Comparison of ENCODE assay signal across 13 cellular contexts in the genomic region with DNA sequence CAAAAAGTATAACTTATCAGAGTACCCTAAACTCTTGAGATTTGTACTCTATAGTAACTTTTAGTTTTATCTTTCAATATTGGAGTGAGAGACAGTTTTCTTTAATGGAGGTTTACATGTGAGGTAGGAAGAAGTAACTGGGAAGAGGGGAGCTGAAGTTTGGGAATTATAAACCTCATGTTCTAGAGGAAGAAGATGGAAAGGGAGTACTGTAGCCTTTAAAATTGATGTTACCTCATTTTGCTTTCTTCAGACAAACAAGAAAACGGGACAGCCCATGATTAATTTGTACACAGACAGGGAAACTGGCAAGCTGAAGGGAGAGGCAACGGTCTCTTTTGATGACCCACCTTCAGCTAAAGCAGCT. TPM values are rescaled to one million over a fixed set of nuclear protein-coding genes. Genes with fewer than 3 reads are reported as not detected.
DNase-seq lines count a peak whose midpoint lies in the region; ATAC-seq, FAIRE-seq and TF ChIP-seq lines count a peak whose summit lies in the region.
"Had no signal": no experiment of that assay in that cellular context is flagged by ENCODE, and none has a peak within 500 bp of the region (broad histone marks: within the 10 kb centered on the region; RNA-seq: fewer than 3 reads in every experiment).

No MANE protein-coding gene starts in this region.

- H3K9me3 Mint-ChIP-seq in central memory CD8-positive, alpha-beta T cell = no peaks in the 10 kb centered on the region
- H3K9me3 Mint-ChIP-seq: dendritic cell treated with granulocyte-macrophage colony-stimulating factor and Interleukin-4, amounts not matched to agents 40 ng/mL and 50 ng/mL, for 4 days had no signal

- no peak overlapping the region for H2AFZ ChIP-seq in HepG2 (ENCODE audit: low read length)

- H3K36me3 ChIP-seq in HepG2 (replicated peaks in 1 of 2; ENCODE audit: control insufficient read depth in 1 of 2, insufficient read depth in 2 of 2, low read length in 2 of 2) (peaks cover 57 to 99% of the 10 kb centered on the region in 2 experiments), right lobe of liver (peaks cover 31 to 99% (median 71%) of the 10 kb centered on the region in 4 donors)

- H3K79me2 ChIP-seq in HepG2 (ENCODE audit: insufficient read depth, low read length) = peaks cover 20% of the 10 kb centered on the region

- CTCF ChIA-PET in HepG2 (lab: Yijun Ruan, JAX; ENCODE audit: low intra/inter-chr PET ratio, low total read pairs) = no interaction called here

- FAIRE-seq in HepG2 (lab: Jason Lieb, UNC) = no peak
- FAIRE-seq: astrocyte, GM19239 had no signal

- H3K9me3 ChIP-seq in HepG2 (ENCODE audit: low read length) (no peaks in the 10 kb centered on the region), right lobe of liver (no peaks in the 10 kb centered on the region)
- H3K9me3 ChIP-seq: esophagus muscularis mucosa had no signal

- no peak for DNase-seq in HepG2 (ENCODE audit: low spot score)
- DNase-seq in right lobe of liver = no peak
- DNase-seq in central memory CD8-positive, alpha-beta T cell (ENCODE audit: low spot score in 2 of 2) = no peak
- DNase-seq: islet precursor cell, NCI-H446 treated with DMSO at 0.1 percent for 48 hours had no signal

- TF ChIP-seq RAD21 in HepG2 (CRISPR knock-in tag; IDR thresholded peaks at IDR 0.05) = no peak

- peaks cover 72% of the 10 kb centered on the region for H4K20me1 ChIP-seq in HepG2 (ENCODE audit: insufficient read depth, low read length)

- BruUV-seq in HepG2 (replicated peaks; lab: Mats Ljungman, UMichigan) = no TSS peak

- H3K4me1 Mint-ChIP-seq in central memory CD8-positive, alpha-beta T cell = peaks cover 89% of the 10 kb centered on the region

- TF ChIP-seq POLR2A in HepG2 (IDR thresholded peaks at IDR 0.05; ENCODE audit: insufficient read depth in 1 of 2, low read depth in 2 of 2, low read length in 2 of 2) (no peak; a peak in 1 of 4 replicates), right lobe of liver (IDR thresholded peaks at IDR 0.05) (no peak)

- no peaks in the 10 kb centered on the region for H3K27me3 Mint-ChIP-seq in central memory CD8-positive, alpha-beta T cell
- H3K27me3 Mint-ChIP-seq: dendritic cell treated with granulocyte-macrophage colony-stimulating factor and Interleukin-4, amounts not matched to agents 40 ng/mL and 50 ng/mL, for 4 days had no signal

- H3K27ac Mint-ChIP-seq in central memory CD8-positive, alpha-beta T cell (ENCODE audit: low read depth) = peak overlapping the region; percentile 91
- H3K27ac Mint-ChIP-seq: dendritic cell treated with granulocyte-macrophage colony-stimulating factor and Interleukin-4, amounts not matched to agents 40 ng/mL and 50 ng/mL, for 4 days had no signal

- H3K4me3 Mint-ChIP-seq in central memory CD8-positive, alpha-beta T cell = peak overlapping the region; percentile 60
- H3K4me3 Mint-ChIP-seq: dendritic cell treated with granulocyte-macrophage colony-stimulating factor and Interleukin-4, amounts not matched to agents 40 ng/mL and 50 ng/mL, for 4 days had no signal

- no peak overlapping the region for H3K9ac ChIP-seq in HepG2 (ENCODE audit: insufficient read depth, low read depth, low read length)

- H3K4me1 ChIP-seq in HepG2 (ENCODE audit: insufficient read depth, low read length) = peaks cover 24% of the 10 kb centered on the region
- H3K4me1 ChIP-seq in right lobe of liver = no peaks in the 10 kb centered on the region

- 96% methylated on average over 2 of the region's 2 CpGs for WGBS in HepG2 (ENCODE audit: low lambda C conversion rate)
- 72% methylated on average over 2 of the region's 2 CpGs for WGBS in right lobe of liver (ENCODE audit: insufficient coverage, low coverage, low lambda C conversion rate, missing lambda C conversion rate)

- in situ Hi-C loops in HepG2 (cut with HindIII; ENCODE audit: extremely low pct_ligation_motif_present, low pct_unique_long_range_greater_than_20kb) = no loop called here

- no peak overlapping the region for H3K4me2 ChIP-seq in HepG2 (ENCODE audit: low read depth, low read length)
- H3K4me2 ChIP-seq: smooth muscle cell had no signal

- H3K4me3 ChIP-seq in HepG2 (replicated peaks in 1 of 3; ENCODE audit: insufficient read depth in 1 of 3, low read depth in 2 of 3, low read length in 3 of 3) (no peak overlapping the region), right lobe of liver (no peak overlapping the region)
- H3K4me3 ChIP-seq: esophagus muscularis mucosa, smooth muscle cell had no signal

- H3K27ac ChIP-seq in HepG2 (ENCODE audit: extremely low read length, insufficient read depth, low read length) = peak overlapping the region; percentile 3
- no peak overlapping the region for H3K27ac ChIP-seq in right lobe of liver
- H3K27ac ChIP-seq: esophagus muscularis mucosa had no signal

- no peaks in the 10 kb centered on the region for H3K27me3 ChIP-seq in HepG2 (ENCODE audit: control insufficient read depth in 1 of 2, insufficient read depth in 2 of 2, low read length in 2 of 2)
- no peaks in the 10 kb centered on the region for H3K27me3 ChIP-seq in right lobe of liver
- H3K27me3 ChIP-seq: esophagus muscularis mucosa had no signal

- intact Hi-C loops in HepG2 (cut with micrococcal nuclease; ENCODE audit: unreplicated experiment) (no loop called here), right lobe of liver (cut with DNase I) (loop anchor here in 1 of 2 donors (10.0 kb wide), 1 partner anchor 265 kb away; the partner anchor contains the start of gene ARMC5)

- TF ChIP-seq EP300 in HepG2 (IDR thresholded peaks at IDR 0.05; ENCODE audit: low read depth in 2 of 2, low read length in 2 of 2) (no peak), HepG2 (CRISPR knock-in tag; IDR thresholded peaks at IDR 0.05; ENCODE audit: borderline replicate concordance) (no peak)

- H3K36me3 Mint-ChIP-seq in central memory CD8-positive, alpha-beta T cell (ENCODE audit: insufficient read depth) = peaks cover 100% of the 10 kb centered on the region

- no peak for ATAC-seq in HepG2
- no peak for ATAC-seq in right lobe of liver
- ATAC-seq in central memory CD8-positive, alpha-beta T cell (replicated peaks; ENCODE audit: extremely low read depth, poor library complexity, severe bottlenecking) = no peak
- ATAC-seq in GM18498 (IDR thresholded peaks at IDR 0.05; ENCODE audit: unreplicated experiment) = no peak
- no peak for ATAC-seq in HG03571 (IDR thresholded peaks at IDR 0.05; ENCODE audit: unreplicated experiment)
- ATAC-seq in HG03280 (IDR thresholded peaks at IDR 0.05; ENCODE audit: unreplicated experiment) = no peak

- TF ChIP-seq CTCF in HepG2 (CRISPR knock-in tag; IDR thresholded peaks at IDR 0.05) = no peak
- TF ChIP-seq CTCF in right lobe of liver (IDR thresholded peaks at IDR 0.05) = no peak

- POLR2A ChIA-PET in HepG2 (lab: Yijun Ruan, JAX) = interaction anchor here (1.2 kb wide), 1 partner anchor 9 kb away, joined by 5 read pairs; no protein-coding TSS in a partner anchor

RNA-seq across cellular contexts. Expression of gene FUS, which starts 9.5 kb away (rescaled TPM):
- total RNA-seq in HepG2 (2016; rRNA removed; fragmentation: Illumina TruSeq; extraction: Trizol) (64.8 and 68.1 TPM in 2 replicates), right lobe of liver (10 to 100 TPM; 18.7 to 69.7 (median 40.4) TPM)
- total RNA-seq in HepG2 (2016; cell fraction: cytosol; rRNA removed; fragmentation: Illumina TruSeq; extraction: Trizol; ENCODE audit: low read depth) = 132 and 135 TPM in 2 replicates
- total RNA-seq in HepG2 (2016; cell fraction: insoluble cytoplasmic fraction; rRNA removed; fragmentation: Illumina TruSeq; extraction: Trizol) = 65.7 and 69.2 TPM in 2 replicates
- total RNA-seq in HepG2 (2016; cell fraction: membrane; rRNA removed; fragmentation: Illumina TruSeq; extraction: Trizol) = 107 and 110 TPM in 2 replicates
- 164 and 176 TPM in 2 replicates for total RNA-seq in HepG2 (2016; cell fraction: nucleus; rRNA removed; fragmentation: Illumina TruSeq; extraction: Trizol)
- 168 and 176 TPM in 2 replicates for polyA plus RNA-seq in HepG2 (2011; rRNA removed)
- 81.1 and 83.9 TPM in 2 replicates for polyA plus RNA-seq in HepG2 (2011; cell fraction: cytosol; rRNA removed)
- 401 and 461 TPM in 2 replicates for polyA plus RNA-seq in HepG2 (2011; cell fraction: nucleus; rRNA removed)
- polyA plus RNA-seq in HepG2 (2012) = 485 and 576 TPM in 2 replicates
- polyA plus RNA-seq in HepG2 (2016; cell fraction: cytosol; fragmentation: Illumina TruSeq; extraction: Trizol; ENCODE audit: low read depth) = 70.9 and 79.9 TPM in 2 replicates
- polyA plus RNA-seq in HepG2 (2016; cell fraction: insoluble cytoplasmic fraction; fragmentation: Illumina TruSeq; extraction: Trizol; ENCODE audit: low read depth) = 475 and 565 TPM in 2 replicates
- 78.4 and 96.5 TPM in 2 replicates for polyA plus RNA-seq in HepG2 (2016; cell fraction: membrane; fragmentation: Illumina TruSeq; extraction: Trizol; ENCODE audit: low read depth)
- polyA plus RNA-seq in HepG2 (2016; cell fraction: nucleus; fragmentation: Illumina TruSeq; extraction: Trizol; ENCODE audit: insufficient read depth, low read depth) = 1,051 and 1,103 TPM in 2 replicates
- 149 and 213 TPM in 2 replicates for polyA minus RNA-seq in HepG2 (2011; rRNA and poly(A)+ RNA removed; ENCODE audit: low replicate concordance)
- 117 and 135 TPM in 2 replicates for polyA minus RNA-seq in HepG2 (2011; cell fraction: cytosol; rRNA and poly(A)+ RNA removed)
- 379 and 413 TPM in 2 replicates for polyA minus RNA-seq in HepG2 (2011; cell fraction: nucleus; rRNA and poly(A)+ RNA removed)

RNA-seq across cellular contexts. Expression of gene PYCARD, which starts 13.2 kb away (rescaled TPM):
- total RNA-seq in HepG2 (2016; rRNA removed; fragmentation: Illumina TruSeq; extraction: Trizol) = 4.4 and 4.8 TPM in 2 replicates
- 3.8 and 4.5 TPM in 2 replicates for total RNA-seq in HepG2 (2016; cell fraction: cytosol; rRNA removed; fragmentation: Illumina TruSeq; extraction: Trizol; ENCODE audit: low read depth)
- total RNA-seq in HepG2 (2016; cell fraction: insoluble cytoplasmic fraction; rRNA removed; fragmentation: Illumina TruSeq; extraction: Trizol) = 3.7 and 4.7 TPM in 2 replicates
- total RNA-seq in HepG2 (2016; cell fraction: membrane; rRNA removed; fragmentation: Illumina TruSeq; extraction: Trizol) = 3.8 and 5.0 TPM in 2 replicates
- total RNA-seq in HepG2 (2016; cell fraction: nucleus; rRNA removed; fragmentation: Illumina TruSeq; extraction: Trizol) = 1.8 and 2.4 TPM in 2 replicates
- polyA plus RNA-seq in HepG2 (2011; rRNA removed) = 6.0 and 9.2 TPM in 2 replicates
- 3.7 and 11.2 TPM in 2 replicates for polyA plus RNA-seq in HepG2 (2011; cell fraction: cytosol; rRNA removed)
- polyA plus RNA-seq in HepG2 (2011; cell fraction: nucleus; rRNA removed) = 7.2 and 9.7 TPM in 2 replicates
- polyA plus RNA-seq in HepG2 (2012) = 3.6 and 4.1 TPM in 2 replicates
- polyA plus RNA-seq in HepG2 (2016; cell fraction: cytosol; fragmentation: Illumina TruSeq; extraction: Trizol; ENCODE audit: low read depth) = 3.8 and 5.0 TPM in 2 replicates
- polyA plus RNA-seq in HepG2 (2016; cell fraction: insoluble cytoplasmic fraction; fragmentation: Illumina TruSeq; extraction: Trizol; ENCODE audit: low read depth) = 4.4 and 4.5 TPM in 2 replicates
- 2.7 and 3.2 TPM in 2 replicates for polyA plus RNA-seq in HepG2 (2016; cell fraction: membrane; fragmentation: Illumina TruSeq; extraction: Trizol; ENCODE audit: low read depth)
- 0.87 and 3.1 TPM in 2 replicates for polyA plus RNA-seq in HepG2 (2016; cell fraction: nucleus; fragmentation: Illumina TruSeq; extraction: Trizol; ENCODE audit: insufficient read depth, low read depth)
- polyA minus RNA-seq in HepG2 (2011; rRNA and poly(A)+ RNA removed; ENCODE audit: low replicate concordance) = 7.8 TPM in 1 of 2 replicates, not detected in the other
- 2.7 and 4.6 TPM in 2 replicates for polyA minus RNA-seq in HepG2 (2011; cell fraction: cytosol; rRNA and poly(A)+ RNA removed)
- 0.64 TPM in 1 of 2 replicates, not detected in the other for polyA minus RNA-seq in HepG2 (2011; cell fraction: nucleus; rRNA and poly(A)+ RNA removed)
- total RNA-seq in right lobe of liver = 10 to 100 TPM in 3 of 6 experiments, 1 to 10 TPM in 3; 5.7 to 14.9 (median 9.6) TPM

RNA-seq across cellular contexts. Expression of gene TRIM72, which starts 24.5 kb away (rescaled TPM):
- total RNA-seq in HepG2 (2016; rRNA removed; fragmentation: Illumina TruSeq; extraction: Trizol) = not detected in 2 replicates
- total RNA-seq in HepG2 (2016; cell fraction: cytosol; rRNA removed; fragmentation: Illumina TruSeq; extraction: Trizol; ENCODE audit: low read depth) = not detected in 2 replicates
- total RNA-seq in HepG2 (2016; cell fraction: insoluble cytoplasmic fraction; rRNA removed; fragmentation: Illumina TruSeq; extraction: Trizol) = not detected in 2 replicates
- total RNA-seq in HepG2 (2016; cell fraction: membrane; rRNA removed; fragmentation: Illumina TruSeq; extraction: Trizol) = not detected in 2 replicates
- total RNA-seq in HepG2 (2016; cell fraction: nucleus; rRNA removed; fragmentation: Illumina TruSeq; extraction: Trizol) = not detected in 2 replicates
- not detected in 2 replicates for polyA plus RNA-seq in HepG2 (2011; rRNA removed)
- polyA plus RNA-seq in HepG2 (2011; cell fraction: cytosol; rRNA removed) = not detected in 2 replicates
- 0.05 TPM in 1 of 2 replicates, not detected in the other for polyA plus RNA-seq in HepG2 (2011; cell fraction: nucleus; rRNA removed)
- polyA plus RNA-seq in HepG2 (2012) = not detected in 2 replicates
- not detected in 2 replicates for polyA plus RNA-seq in HepG2 (2016; cell fraction: cytosol; fragmentation: Illumina TruSeq; extraction: Trizol; ENCODE audit: low read depth)
- polyA plus RNA-seq in HepG2 (2016; cell fraction: insoluble cytoplasmic fraction; fragmentation: Illumina TruSeq; extraction: Trizol; ENCODE audit: low read depth) = not detected in 2 replicates
- polyA plus RNA-seq in HepG2 (2016; cell fraction: membrane; fragmentation: Illumina TruSeq; extraction: Trizol; ENCODE audit: low read depth) = not detected in 2 replicates
- polyA plus RNA-seq in HepG2 (2016; cell fraction: nucleus; fragmentation: Illumina TruSeq; extraction: Trizol; ENCODE audit: insufficient read depth, low read depth) = not detected in 2 replicates
- 0.02 TPM in 1 of 2 replicates, not detected in the other for polyA minus RNA-seq in HepG2 (2011; rRNA and poly(A)+ RNA removed; ENCODE audit: low replicate concordance)
- polyA minus RNA-seq in HepG2 (2011; cell fraction: cytosol; rRNA and poly(A)+ RNA removed) = not detected in 2 replicates
- polyA minus RNA-seq in HepG2 (2011; cell fraction: nucleus; rRNA and poly(A)+ RNA removed) = not detected in 2 replicates
- total RNA-seq in right lobe of liver = under 1 TPM in 1 of 6 experiments, not detected in 5; 0.06 TPM
- total RNA-seq: astrocyte had no signal

RNA-seq across cellular contexts. Expression of gene PYDC1, which starts 27.5 kb away (rescaled TPM):
- total RNA-seq in HepG2 (2016; rRNA removed; fragmentation: Illumina TruSeq; extraction: Trizol) (not detected in 2 replicates), right lobe of liver (not detected)
- total RNA-seq in HepG2 (2016; cell fraction: cytosol; rRNA removed; fragmentation: Illumina TruSeq; extraction: Trizol; ENCODE audit: low read depth) = not detected in 2 replicates
- total RNA-seq in HepG2 (2016; cell fraction: insoluble cytoplasmic fraction; rRNA removed; fragmentation: Illumina TruSeq; extraction: Trizol) = not detected in 2 replicates
- total RNA-seq in HepG2 (2016; cell fraction: membrane; rRNA removed; fragmentation: Illumina TruSeq; extraction: Trizol) = not detected in 2 replicates
- total RNA-seq in HepG2 (2016; cell fraction: nucleus; rRNA removed; fragmentation: Illumina TruSeq; extraction: Trizol) = not detected in 2 replicates
- not detected in 2 replicates for polyA plus RNA-seq in HepG2 (2011; rRNA removed)
- polyA plus RNA-seq in HepG2 (2011; cell fraction: cytosol; rRNA removed) = not detected in 2 replicates
- polyA plus RNA-seq in HepG2 (2011; cell fraction: nucleus; rRNA removed) = not detected in 2 replicates
- polyA plus RNA-seq in HepG2 (2012) = not detected in 2 replicates
- not detected in 2 replicates for polyA plus RNA-seq in HepG2 (2016; cell fraction: cytosol; fragmentation: Illumina TruSeq; extraction: Trizol; ENCODE audit: low read depth)
- polyA plus RNA-seq in HepG2 (2016; cell fraction: insoluble cytoplasmic fraction; fragmentation: Illumina TruSeq; extraction: Trizol; ENCODE audit: low read depth) = not detected in 2 replicates
- polyA plus RNA-seq in HepG2 (2016; cell fraction: membrane; fragmentation: Illumina TruSeq; extraction: Trizol; ENCODE audit: low read depth) = not detected in 2 replicates
- not detected in 2 replicates for polyA plus RNA-seq in HepG2 (2016; cell fraction: nucleus; fragmentation: Illumina TruSeq; extraction: Trizol; ENCODE audit: insufficient read depth, low read depth)
- not detected in 2 replicates for polyA minus RNA-seq in HepG2 (2011; rRNA and poly(A)+ RNA removed; ENCODE audit: low replicate concordance)
- polyA minus RNA-seq in HepG2 (2011; cell fraction: cytosol; rRNA and poly(A)+ RNA removed) = not detected in 2 replicates
- not detected in 2 replicates for polyA minus RNA-seq in HepG2 (2011; cell fraction: nucleus; rRNA and poly(A)+ RNA removed)
- total RNA-seq: astrocyte, esophagus muscularis mucosa, smooth muscle cell had no signal

RNA-seq across cellular contexts. Expression of gene PRSS36, which starts 39.5 kb away (rescaled TPM):
- total RNA-seq in HepG2 (2016; rRNA removed; fragmentation: Illumina TruSeq; extraction: Trizol) (1.1 and 1.5 TPM in 2 replicates), right lobe of liver (1 to 10 TPM in 3 of 6 experiments, under 1 TPM in 3; 0.25 to 1.6 (median 1.0) TPM)
- total RNA-seq in HepG2 (2016; cell fraction: cytosol; rRNA removed; fragmentation: Illumina TruSeq; extraction: Trizol; ENCODE audit: low read depth) = 2.5 and 3.6 TPM in 2 replicates
- total RNA-seq in HepG2 (2016; cell fraction: insoluble cytoplasmic fraction; rRNA removed; fragmentation: Illumina TruSeq; extraction: Trizol) = 0.79 and 2.2 TPM in 2 replicates
- 3.2 and 4.8 TPM in 2 replicates for total RNA-seq in HepG2 (2016; cell fraction: membrane; rRNA removed; fragmentation: Illumina TruSeq; extraction: Trizol)
- 1.1 and 1.8 TPM in 2 replicates for total RNA-seq in HepG2 (2016; cell fraction: nucleus; rRNA removed; fragmentation: Illumina TruSeq; extraction: Trizol)
- 2.1 and 2.7 TPM in 2 replicates for polyA plus RNA-seq in HepG2 (2011; rRNA removed)
- polyA plus RNA-seq in HepG2 (2011; cell fraction: cytosol; rRNA removed) = 0.95 and 2.1 TPM in 2 replicates
- polyA plus RNA-seq in HepG2 (2011; cell fraction: nucleus; rRNA removed) = 1.9 and 2.8 TPM in 2 replicates
- 0.71 and 1.5 TPM in 2 replicates for polyA plus RNA-seq in HepG2 (2012)
- polyA plus RNA-seq in HepG2 (2016; cell fraction: cytosol; fragmentation: Illumina TruSeq; extraction: Trizol; ENCODE audit: low read depth) = 2.1 and 2.2 TPM in 2 replicates
- polyA plus RNA-seq in HepG2 (2016; cell fraction: insoluble cytoplasmic fraction; fragmentation: Illumina TruSeq; extraction: Trizol; ENCODE audit: low read depth) = 2.1 and 2.5 TPM in 2 replicates
- polyA plus RNA-seq in HepG2 (2016; cell fraction: membrane; fragmentation: Illumina TruSeq; extraction: Trizol; ENCODE audit: low read depth) = 0.93 and 4.0 TPM in 2 replicates
- 1.3 and 3.1 TPM in 2 replicates for polyA plus RNA-seq in HepG2 (2016; cell fraction: nucleus; fragmentation: Illumina TruSeq; extraction: Trizol; ENCODE audit: insufficient read depth, low read depth)
- 0.76 and 9.9 TPM in 2 replicates for polyA minus RNA-seq in HepG2 (2011; rRNA and poly(A)+ RNA removed; ENCODE audit: low replicate concordance)
- polyA minus RNA-seq in HepG2 (2011; cell fraction: cytosol; rRNA and poly(A)+ RNA removed) = 0.20 and 0.44 TPM in 2 replicates
- polyA minus RNA-seq in HepG2 (2011; cell fraction: nucleus; rRNA and poly(A)+ RNA removed) = 1.3 TPM in 1 of 2 replicates, not detected in the other
